Comparison of ENCODE assay signal across 15 cellular contexts in the genomic region with DNA sequence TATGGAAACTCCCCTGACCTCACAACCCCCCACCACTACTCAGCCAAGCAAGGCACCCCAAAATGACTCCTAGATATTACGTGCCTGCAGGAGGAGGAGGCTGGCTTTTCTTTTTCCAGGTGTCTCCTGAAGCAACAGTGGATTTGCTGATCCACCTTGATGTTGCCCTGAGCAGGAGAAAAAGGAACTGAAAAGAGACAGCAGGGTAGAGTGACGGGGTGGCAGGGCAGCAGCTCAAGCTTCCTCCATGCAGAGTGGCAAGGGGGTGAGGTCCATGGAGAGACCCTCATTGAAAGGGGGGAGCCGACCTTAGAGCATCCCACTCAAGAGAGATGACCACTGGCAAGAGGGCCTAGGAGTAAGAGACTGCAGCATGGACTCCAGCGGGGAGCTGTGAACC.
"Had no signal": no experiment of that assay in that cellular context is flagged by ENCODE, and none has a peak within 500 bp of the region (broad histone marks: within the 10 kb centered on the region; RNA-seq: fewer than 3 reads in every experiment).

No MANE protein-coding gene starts in this region.

- H3K4me3 Mint-ChIP-seq: dendritic cell treated with granulocyte-macrophage colony-stimulating factor and Interleukin-4, amounts not matched to agents 40 ng/mL and 50 ng/mL, for 4 days; naive thymus-derived CD4-positive, alpha-beta T cell; nephron progenitor cell had no signal

- ATAC-seq: left colon; left ventricle myocardium superior; naive thymus-derived CD4-positive, alpha-beta T cell; sciatic nerve had no signal

- H3K36me3 Mint-ChIP-seq: naive thymus-derived CD4-positive, alpha-beta T cell had no signal

- H3K9me3 Mint-ChIP-seq: dendritic cell treated with granulocyte-macrophage colony-stimulating factor and Interleukin-4, amounts not matched to agents 40 ng/mL and 50 ng/mL, for 4 days; naive thymus-derived CD4-positive, alpha-beta T cell; nephron progenitor cell had no signal

- H3K27ac Mint-ChIP-seq: dendritic cell treated with granulocyte-macrophage colony-stimulating factor and Interleukin-4, amounts not matched to agents 40 ng/mL and 50 ng/mL, for 4 days; naive thymus-derived CD4-positive, alpha-beta T cell; nephron progenitor cell had no signal

- DNase-seq: esophagus squamous epithelium; foreskin fibroblast; head of caudate nucleus; left colon; left ventricle myocardium superior; naive thymus-derived CD4-positive, alpha-beta T cell; nephron progenitor cell; spleen; stimulated activated CD4-positive, alpha-beta T cell treated with anti-CD3 and anti-CD28 coated beads, Interleukin-15, amount 100 ng/mL, for 24 hours; stimulated activated CD4-positive, alpha-beta T cell treated with anti-CD3 and anti-CD28 coated beads, Interleukin-1b, Interleukin-23, amount 100 ng/mL, for 48 hours; stimulated activated CD4-positive, alpha-beta T cell treated with anti-CD3 and anti-CD28 coated beads, Interleukin-4, amount 100 ng/mL, for 4 hours; stimulated activated naive CD4-positive, alpha-beta T cell treated with Interleukin-2 at 50 U/mL for 16 hours; trophoblast cell had no signal
